24 cellular contexts compared by ENCODE assay signal in genomic region chr1:84019217-84019616, GRCh38.
"Had no signal": no experiment of that assay in that cellular context is flagged by ENCODE, and none has a peak within 500 bp of the region (broad histone marks: within the 10 kb centered on the region; RNA-seq: fewer than 3 reads in every experiment).

No MANE protein-coding gene starts in this region.

- H3K27me3 Mint-ChIP-seq: activated CD4-positive, alpha-beta T cell treated with anti-CD3 and anti-CD28 coated beads, Interleukin-2, amount 10 ng/mL, durations not matched to agents 24 days and 14 days; activated CD8-positive, alpha-beta T cell treated with anti-CD3 and anti-CD28 coated beads for 36 hours; brain had no signal

- H3K9me3 Mint-ChIP-seq: activated CD4-positive, alpha-beta T cell treated with anti-CD3 and anti-CD28 coated beads, Interleukin-2, amount 10 ng/mL, durations not matched to agents 24 days and 14 days; activated naive CD4-positive, alpha-beta T cell treated with anti-CD3 and anti-CD28 coated beads, Interleukin-2, amount 50 U/mL, for 72 hours; activated T-cell treated with anti-CD3 and anti-CD28 coated beads, Interleukin-2, amount 50 U/mL, for 72 hours; activated T-helper 17 cell treated with anti-CD3 and anti-CD28 coated beads, Interleukin-2, amount 50 U/mL, for 72 hours had no signal

- ATAC-seq: activated CD8-positive, alpha-beta T cell treated with anti-CD3 and anti-CD28 coated beads for 36 hours; activated naive CD4-positive, alpha-beta T cell treated with anti-CD3 and anti-CD28 coated beads, Interleukin-2, amount 50 U/mL, for 72 hours; activated T-cell treated with anti-CD3 and anti-CD28 coated beads, Interleukin-2, amount 50 U/mL, for 72 hours; activated T-helper 17 cell treated with anti-CD3 and anti-CD28 coated beads, Interleukin-2, amount 50 U/mL, for 72 hours; K562 had no signal

- DNase-seq: activated CD4-positive, alpha-beta T cell treated with anti-CD3 and anti-CD28 coated beads, Interleukin-2, amount 10 ng/mL, durations not matched to agents 24 days and 14 days; activated CD4-positive, alpha-beta T cell treated with anti-CD3 and anti-CD28 coated beads, Interleukin-2, amount 50 U/mL, for 4 hours; activated CD8-positive, alpha-beta T cell treated with anti-CD3 and anti-CD28 coated beads for 36 hours; activated effector memory CD4-positive, alpha-beta T cell treated with anti-CD3 and anti-CD28 coated beads, Interleukin-2, amount 50 U/mL, for 16 hours; activated naive CD4-positive, alpha-beta T cell; activated T-cell treated with anti-CD3 and anti-CD28 coated beads, Interleukin-2, amount 50 U/mL, for 1 hour; activated T-cell treated with anti-CD3 and anti-CD28 coated beads, Interleukin-2, amount 50 U/mL, for 72 hours; anterior cingulate cortex; caudate nucleus; cerebellar nuclear complex; Karpas-422; NCI-H1048; NCI-H1105 treated with DMSO at 0.1 percent for 48 hours; NCI-H1436; NCI-H1694; NCI-H2081 treated with DMSO at 0.1 percent for 48 hours; NCI-H524 treated with DMSO at 0.1 percent for 48 hours; Right ventricle myocardium superior; SW 1271; T1000 had no signal

- H3K27ac Mint-ChIP-seq: activated CD4-positive, alpha-beta T cell treated with anti-CD3 and anti-CD28 coated beads, Interleukin-2, amount 10 ng/mL, durations not matched to agents 24 days and 14 days; activated CD8-positive, alpha-beta T cell treated with anti-CD3 and anti-CD28 coated beads for 36 hours; activated naive CD4-positive, alpha-beta T cell treated with anti-CD3 and anti-CD28 coated beads, Interleukin-2, amount 50 U/mL, for 72 hours; activated T-cell treated with anti-CD3 and anti-CD28 coated beads, Interleukin-2, amount 50 U/mL, for 72 hours; activated T-helper 17 cell treated with anti-CD3 and anti-CD28 coated beads, Interleukin-2, amount 50 U/mL, for 72 hours; brain had no signal

- H3K4me3 ChIP-seq: K562 had no signal

- H3K4me3 Mint-ChIP-seq: activated CD4-positive, alpha-beta T cell treated with anti-CD3 and anti-CD28 coated beads, Interleukin-2, amount 10 ng/mL, durations not matched to agents 24 days and 14 days; activated CD8-positive, alpha-beta T cell treated with anti-CD3 and anti-CD28 coated beads for 36 hours; activated T-cell treated with anti-CD3 and anti-CD28 coated beads, Interleukin-2, amount 50 U/mL, for 72 hours; activated T-helper 17 cell treated with anti-CD3 and anti-CD28 coated beads, Interleukin-2, amount 50 U/mL, for 72 hours; brain had no signal

- H3K4me1 Mint-ChIP-seq: activated CD4-positive, alpha-beta T cell treated with anti-CD3 and anti-CD28 coated beads, Interleukin-2, amount 10 ng/mL, durations not matched to agents 24 days and 14 days; activated T-helper 17 cell treated with anti-CD3 and anti-CD28 coated beads, Interleukin-2, amount 50 U/mL, for 72 hours; brain had no signal

- H3K36me3 Mint-ChIP-seq: activated naive CD4-positive, alpha-beta T cell treated with anti-CD3 and anti-CD28 coated beads, Interleukin-2, amount 50 U/mL, for 72 hours; brain had no signal
